1 cellular context compared by ENCODE assay signal in the genomic region with DNA sequence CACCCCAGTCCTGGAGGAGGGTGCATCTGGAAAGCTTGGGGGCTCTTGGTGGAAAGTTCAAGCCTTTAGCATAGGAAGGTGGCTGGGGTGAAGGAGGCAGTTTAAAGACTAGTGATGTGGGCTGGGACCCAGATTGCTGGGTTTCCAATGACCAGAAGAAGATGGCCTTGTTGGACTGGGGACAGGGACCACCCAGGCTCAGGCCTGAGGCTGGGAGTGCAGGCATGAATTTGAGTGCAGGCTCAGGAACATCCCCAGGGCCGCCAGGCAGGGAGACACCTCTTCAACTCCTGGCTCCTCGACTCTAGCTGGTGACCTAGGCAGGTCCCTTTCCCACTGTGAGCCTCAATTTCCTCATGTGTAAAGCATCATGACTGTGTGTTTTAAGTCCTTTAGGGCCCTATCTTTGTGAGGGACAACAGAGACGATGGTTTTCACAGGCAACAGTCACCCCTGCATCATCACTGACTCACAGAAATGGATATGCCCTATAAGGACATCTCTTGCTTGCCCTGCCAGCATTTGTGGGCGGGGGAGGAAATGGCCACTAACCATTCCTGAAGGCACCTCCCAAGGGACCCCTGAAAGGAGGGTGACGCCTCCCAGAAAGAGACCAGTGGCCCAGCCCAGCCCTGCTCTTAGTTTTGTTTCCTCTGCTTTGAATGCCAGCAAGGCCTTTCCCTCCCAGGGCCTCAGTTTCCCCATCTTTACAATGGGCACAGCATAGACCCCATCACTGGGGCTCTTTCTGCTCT.
TF ChIP-seq lines count a peak whose summit lies in the region.

No MANE protein-coding gene starts in this region.

TF ChIP-seq in GM12878, 131 proteins besides CTCF, POLR2A, EP300 and RAD21 (continued from another document):
- TF ChIP-seq CEBPZ (IDR thresholded peaks at IDR 0.05; ENCODE audit: low read depth, low read length) (no peak), JUNB (IDR thresholded peaks at IDR 0.05) (no peak), IKZF2 (IDR thresholded peaks at IDR 0.05) (peak; percentile 78 to 85)
- TF ChIP-seq, protein P1, sequence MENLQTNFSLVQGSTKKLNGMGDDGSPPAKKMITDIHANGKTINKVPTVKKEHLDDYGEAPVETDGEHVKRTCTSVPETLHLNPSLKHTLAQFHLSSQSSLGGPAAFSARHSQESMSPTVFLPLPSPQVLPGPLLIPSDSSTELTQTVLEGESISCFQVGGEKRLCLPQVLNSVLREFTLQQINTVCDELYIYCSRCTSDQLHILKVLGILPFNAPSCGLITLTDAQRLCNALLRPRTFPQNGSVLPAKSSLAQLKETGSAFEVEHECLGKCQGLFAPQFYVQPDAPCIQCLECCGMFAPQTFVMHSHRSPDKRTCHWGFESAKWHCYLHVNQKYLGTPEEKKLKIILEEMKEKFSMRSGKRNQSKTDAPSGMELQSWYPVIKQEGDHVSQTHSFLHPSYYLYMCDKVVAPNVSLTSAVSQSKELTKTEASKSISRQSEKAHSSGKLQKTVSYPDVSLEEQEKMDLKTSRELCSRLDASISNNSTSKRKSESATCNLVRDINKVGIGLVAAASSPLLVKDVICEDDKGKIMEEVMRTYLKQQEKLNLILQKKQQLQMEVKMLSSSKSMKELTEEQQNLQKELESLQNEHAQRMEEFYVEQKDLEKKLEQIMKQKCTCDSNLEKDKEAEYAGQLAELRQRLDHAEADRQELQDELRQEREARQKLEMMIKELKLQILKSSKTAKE (IDR thresholded peaks at IDR 0.05; ENCODE audit: low read depth, poor library complexity, severe bottlenecking) = peak; percentile 14
